In the genomic region with DNA sequence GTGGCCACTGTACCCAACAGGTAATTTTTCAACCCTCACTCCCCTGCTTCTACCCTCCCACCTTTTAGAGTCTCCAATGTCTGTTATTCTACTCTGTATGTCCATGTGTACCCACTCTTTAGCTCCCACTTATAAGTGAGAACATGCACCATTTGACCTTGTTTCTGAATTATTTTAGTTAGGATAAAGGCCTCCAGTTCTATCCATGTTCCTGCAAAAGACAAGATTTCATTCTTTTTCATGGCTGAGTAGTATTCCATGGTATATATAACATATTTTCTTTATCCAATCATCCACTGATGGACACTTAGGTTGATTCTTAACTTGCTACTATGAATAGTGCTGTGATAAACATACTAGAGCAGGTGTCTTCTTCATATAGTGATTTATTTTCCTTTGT, we compare ENCODE assay signal across 2 cellular contexts.
A peak's percentile ranks its signal among the peaks of the same experiment; 100 is the strongest.
TF ChIP-seq lines count a peak whose summit lies in the region.

No MANE protein-coding gene starts in this region.

TF ChIP-seq in HEK293, 187 proteins besides CTCF, POLR2A, EP300 and RAD21:
- peak; percentile 90 for TF ChIP-seq ZNF146 (tag by site-specific recombination; IDR thresholded peaks at IDR 0.05)
- TF ChIP-seq ZBTB7A (tag by site-specific recombination; IDR thresholded peaks at IDR 0.05; ENCODE audit: low read depth): no peak
- TF ChIP-seq GLIS1 (tag by site-specific recombination; IDR thresholded peaks at IDR 0.05): no peak

TF ChIP-seq in HepG2, 621 proteins besides CTCF, POLR2A, EP300 and RAD21:
- TF ChIP-seq, protein P1, sequence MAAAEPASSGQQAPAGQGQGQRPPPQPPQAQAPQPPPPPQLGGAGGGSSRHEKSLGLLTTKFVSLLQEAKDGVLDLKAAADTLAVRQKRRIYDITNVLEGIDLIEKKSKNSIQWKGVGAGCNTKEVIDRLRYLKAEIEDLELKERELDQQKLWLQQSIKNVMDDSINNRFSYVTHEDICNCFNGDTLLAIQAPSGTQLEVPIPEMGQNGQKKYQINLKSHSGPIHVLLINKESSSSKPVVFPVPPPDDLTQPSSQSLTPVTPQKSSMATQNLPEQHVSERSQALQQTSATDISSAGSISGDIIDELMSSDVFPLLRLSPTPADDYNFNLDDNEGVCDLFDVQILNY (CRISPR knock-in tag; conservative IDR thresholded peaks at IDR 0.05): no peak
- TF ChIP-seq SYNCRIP (IDR thresholded peaks at IDR 0.05; ENCODE audit: insufficient read depth, low read depth, low read length) (no peak), YY1 (IDR thresholded peaks at IDR 0.05; ENCODE audit: insufficient read depth, insufficient replicate concordance, low read depth, low read length) (no peak), ZBTB7B (CRISPR knock-in tag; IDR thresholded peaks at IDR 0.05) (no peak), KDM5A (IDR thresholded peaks at IDR 0.05; ENCODE audit: borderline replicate concordance, low read length) (no peak)
- TF ChIP-seq, protein P2, sequence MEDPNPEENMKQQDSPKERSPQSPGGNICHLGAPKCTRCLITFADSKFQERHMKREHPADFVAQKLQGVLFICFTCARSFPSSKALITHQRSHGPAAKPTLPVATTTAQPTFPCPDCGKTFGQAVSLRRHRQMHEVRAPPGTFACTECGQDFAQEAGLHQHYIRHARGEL (CRISPR knock-in tag; IDR thresholded peaks at IDR 0.05): no peak
